ENCODE assay signal across 23 cellular contexts in genomic region chr2:75055307-75055819, GRCh38.
DNase-seq lines count a peak whose midpoint lies in the region; ATAC-seq, FAIRE-seq and TF ChIP-seq lines count a peak whose summit lies in the region.
"Had no signal": no experiment of that assay in that cellular context is flagged by ENCODE, and none has a peak within 500 bp of the region (broad histone marks: within the 10 kb centered on the region; RNA-seq: fewer than 3 reads in every experiment).

No MANE protein-coding gene starts in this region.

- peaks cover 6% of the 10 kb centered on the region for H3F3A ChIP-seq in GM23338 (replicated peaks; ENCODE audit: low read depth)
- no peaks in the 10 kb centered on the region for H3F3A ChIP-seq in Loucy (ENCODE audit: low read depth)
- H3F3A ChIP-seq in neural progenitor cell (ENCODE audit: low read depth): peaks cover 28% of the 10 kb centered on the region

- H3K36me3 ChIP-seq in GM23338 (ENCODE audit: insufficient read depth) (no peaks in the 10 kb centered on the region), Loucy (ENCODE audit: insufficient read depth, low read length) (no peaks in the 10 kb centered on the region), neural progenitor cell (no peaks in the 10 kb centered on the region), small intestine (ENCODE audit: control insufficient read depth in 2 of 2, insufficient read depth in 2 of 2, low read length in 2 of 2) (no peaks in the 10 kb centered on the region)
- H3K36me3 ChIP-seq: heart left ventricle, thoracic aorta had no signal

- H3K4me3 ChIP-seq in GM23338: peak overlapping the region; percentile 1; the same call in 1 of the 2 replicates
- no peak overlapping the region for H3K4me3 ChIP-seq in Loucy (ENCODE audit: low read length, poor library complexity, severe bottlenecking)
- no peak overlapping the region for H3K4me3 ChIP-seq in neural progenitor cell
- no peak overlapping the region for H3K4me3 ChIP-seq in small intestine (ENCODE audit: low read depth in 1 of 2, low read length in 2 of 2)
- H3K4me3 ChIP-seq: heart left ventricle, psoas muscle, thoracic aorta had no signal

- H3K4me2 ChIP-seq in GM23338 (peak overlapping the region; percentile 31), Loucy (ENCODE audit: low read depth, low read length, poor library complexity, severe bottlenecking) (peak overlapping the region; percentile 25), neural progenitor cell (peak overlapping the region; percentile 45)

- H3K27me3 Mint-ChIP-seq in GM23338 (ENCODE audit: insufficient read depth, low read depth, poor library complexity) (peaks cover 8% of the 10 kb centered on the region), neural progenitor cell (ENCODE audit: insufficient read depth, low read depth) (peaks cover 4% of the 10 kb centered on the region)
- H3K27me3 Mint-ChIP-seq: activated T-helper 17 cell treated with anti-CD3 and anti-CD28 coated beads, Interleukin-2, amount 50 U/mL, for 72 hours; central memory CD8-positive, alpha-beta T cell had no signal

- H3K9me2 ChIP-seq in GM23338 (ENCODE audit: insufficient read depth): no peaks in the 10 kb centered on the region
- H3K9me2 ChIP-seq in Loucy (replicated peaks; ENCODE audit: low read depth, low read length): no peaks in the 10 kb centered on the region

- 78 to 85% (median 80%) methylated on average over 6 of the region's 6 CpGs for WGBS in small intestine, 3 donors

- H4K20me1 ChIP-seq in GM23338 (replicated peaks; ENCODE audit: insufficient read depth): no peaks in the 10 kb centered on the region
- no peaks in the 10 kb centered on the region for H4K20me1 ChIP-seq in Loucy (ENCODE audit: insufficient read depth, low read length, poor library complexity, severe bottlenecking)
- H4K20me1 ChIP-seq in neural progenitor cell (ENCODE audit: low read depth): no peaks in the 10 kb centered on the region

- H3K4me1 ChIP-seq in GM23338 (ENCODE audit: insufficient read depth): peaks cover 46% of the 10 kb centered on the region
- peaks cover 13% of the 10 kb centered on the region for H3K4me1 ChIP-seq in Loucy (ENCODE audit: insufficient read depth, low read length, poor library complexity, severe bottlenecking)
- H3K4me1 ChIP-seq in neural progenitor cell: peaks cover 38% of the 10 kb centered on the region
- H3K4me1 ChIP-seq in small intestine (ENCODE audit: control insufficient read depth in 2 of 2, insufficient read depth in 1 of 2, low read depth in 1 of 2, low read length in 1 of 2): no peaks in the 10 kb centered on the region
- H3K4me1 ChIP-seq: psoas muscle had no signal

- H3K9ac ChIP-seq in Loucy (ENCODE audit: low read depth, low read length, poor library complexity, severe bottlenecking) (no peak overlapping the region), neural progenitor cell (no peak overlapping the region)

- DNase-seq in GM23338 (ENCODE audit: low spot score): peak; percentile 31
- no peak for DNase-seq in neural progenitor cell (ENCODE audit: low spot score)
- no peak for DNase-seq in stimulated activated CD4-positive, alpha-beta T cell treated with anti-CD3 and anti-CD28 coated beads, Interleukin-12 subunit alpha, Interleukin-12 subunit beta, amount 100 ng/mL, for 4 hours
- no peak for DNase-seq in DMS 273 (lab: John Stamatoyannopoulos, UW; ENCODE audit: unreplicated experiment)
- DNase-seq in small intestine: no peak
- DNase-seq: activated CD4-positive, CD25-positive, alpha-beta regulatory T cell treated with anti-CD3 and anti-CD28 coated beads, Interleukin-2, amount 50 U/mL, for 72 hours; AML-193; effector CD8-positive, alpha-beta T cell; GF-D8; GOT3; heart left ventricle; mesenchymal stem cell; NCI-H187; nephron progenitor cell; PC-3; psoas muscle; T-helper 9 cell had no signal

- no peak for FAIRE-seq in small intestine (lab: Jason Lieb, UNC)
- FAIRE-seq: HTR-8/SVneo had no signal

- H3K27ac ChIP-seq in GM23338 (ENCODE audit: low read depth) (peak overlapping the region; percentile 85), neural progenitor cell (no peak overlapping the region), small intestine (ENCODE audit: low read depth in 1 of 2, low read length in 1 of 2) (no peak overlapping the region)
- H3K27ac ChIP-seq: thoracic aorta had no signal

- H3K4me1 Mint-ChIP-seq in GM23338: peaks cover 68% of the 10 kb centered on the region
- H3K4me1 Mint-ChIP-seq in neural progenitor cell: peaks cover 9% of the 10 kb centered on the region
- H3K4me1 Mint-ChIP-seq: activated T-helper 17 cell treated with anti-CD3 and anti-CD28 coated beads, Interleukin-2, amount 50 U/mL, for 72 hours; central memory CD8-positive, alpha-beta T cell had no signal

- no peaks in the 10 kb centered on the region for H3K79me2 ChIP-seq in GM23338 (replicated peaks; ENCODE audit: insufficient read depth)
- H3K79me2 ChIP-seq in Loucy (ENCODE audit: insufficient read depth, low read length): no peaks in the 10 kb centered on the region
- H3K79me2 ChIP-seq in neural progenitor cell (ENCODE audit: low read depth): no peaks in the 10 kb centered on the region

- H3K9me3 Mint-ChIP-seq in GM23338 (no peaks in the 10 kb centered on the region), neural progenitor cell (no peaks in the 10 kb centered on the region)
- H3K9me3 Mint-ChIP-seq: activated T-helper 17 cell treated with anti-CD3 and anti-CD28 coated beads, Interleukin-2, amount 50 U/mL, for 72 hours; central memory CD8-positive, alpha-beta T cell had no signal

- no peak for TF ChIP-seq CTCF in GM23338 (conservative IDR thresholded peaks at IDR 0.05; ENCODE audit: low read depth in 2 of 2)
- TF ChIP-seq CTCF in Loucy (conservative IDR thresholded peaks at IDR 0.05; ENCODE audit: low read length): no peak
- TF ChIP-seq CTCF in neural progenitor cell (IDR thresholded peaks at IDR 0.05): no peak

- H3K9me3 ChIP-seq in Loucy (ENCODE audit: insufficient read depth, low read depth, low read length) (no peaks in the 10 kb centered on the region), neural progenitor cell (ENCODE audit: low read depth) (no peaks in the 10 kb centered on the region), small intestine (ENCODE audit: control insufficient read depth, low read depth) (no peaks in the 10 kb centered on the region)
- H3K9me3 ChIP-seq: heart left ventricle, psoas muscle, thoracic aorta had no signal

- H3K27me3 ChIP-seq in GM23338 (ENCODE audit: insufficient read depth) (no peaks in the 10 kb centered on the region), Loucy (ENCODE audit: insufficient read depth, low read length, poor library complexity, severe bottlenecking) (no peaks in the 10 kb centered on the region), neural progenitor cell (no peaks in the 10 kb centered on the region), small intestine (ENCODE audit: control insufficient read depth in 2 of 2, insufficient read depth in 2 of 2, low read length in 2 of 2) (no peaks in the 10 kb centered on the region)
- H3K27me3 ChIP-seq: heart left ventricle had no signal

- H3K27ac Mint-ChIP-seq in GM23338 (peak overlapping the region; percentile 91; the same call in 1 of the 2 replicates), neural progenitor cell (no peak overlapping the region)
- H3K27ac Mint-ChIP-seq: activated T-helper 17 cell treated with anti-CD3 and anti-CD28 coated beads, Interleukin-2, amount 50 U/mL, for 72 hours; nephron progenitor cell had no signal

- H2AFZ ChIP-seq in GM23338: no peak overlapping the region
- peak overlapping the region; percentile 14; the same call in 1 of the 2 replicates for H2AFZ ChIP-seq in Loucy (ENCODE audit: low read length)
- peak overlapping the region; percentile 54 for H2AFZ ChIP-seq in neural progenitor cell (replicated peaks)

- H3K36me3 Mint-ChIP-seq in GM23338 (ENCODE audit: low read depth) (no peaks in the 10 kb centered on the region; the same call in 2 of the 3 replicates), neural progenitor cell (no peaks in the 10 kb centered on the region)

- no peak overlapping the region for H3K4me3 Mint-ChIP-seq in GM23338
- H3K4me3 Mint-ChIP-seq in neural progenitor cell: no peak overlapping the region
- H3K4me3 Mint-ChIP-seq: activated T-helper 17 cell treated with anti-CD3 and anti-CD28 coated beads, Interleukin-2, amount 50 U/mL, for 72 hours; central memory CD8-positive, alpha-beta T cell; nephron progenitor cell had no signal

- ATAC-seq in GM19023 (IDR thresholded peaks at IDR 0.05; ENCODE audit: unreplicated experiment) (peak; percentile 14), GM23338 (peak; percentile 16)
- ATAC-seq: activated T-helper 17 cell treated with anti-CD3 and anti-CD28 coated beads, Interleukin-2, amount 50 U/mL, for 72 hours; heart left ventricle; PC-3; psoas muscle had no signal

TF ChIP-seq in GM23338, 12 proteins besides CTCF, POLR2A, EP300 and RAD21 (continues in another document):
- no peak for TF ChIP-seq EZH2 (IDR thresholded peaks at IDR 0.05; ENCODE audit: low read depth, unreplicated experiment)
- no peak for TF ChIP-seq CREB1 (CRISPR knock-in tag; IDR thresholded peaks at IDR 0.05; ENCODE audit: low read depth)
- TF ChIP-seq EZH2phosphoT487 (IDR thresholded peaks at IDR 0.05; ENCODE audit: unreplicated experiment): no peak
- TF ChIP-seq STAT1 (IDR thresholded peaks at IDR 0.05; ENCODE audit: unreplicated experiment): no peak
- no peak for TF ChIP-seq POLR2AphosphoS5 (IDR thresholded peaks at IDR 0.05; ENCODE audit: low read depth)
- TF ChIP-seq ETS1 (IDR thresholded peaks at IDR 0.05): no peak
